Comparison of ENCODE assay signal across 8 cellular contexts in the genomic region with DNA sequence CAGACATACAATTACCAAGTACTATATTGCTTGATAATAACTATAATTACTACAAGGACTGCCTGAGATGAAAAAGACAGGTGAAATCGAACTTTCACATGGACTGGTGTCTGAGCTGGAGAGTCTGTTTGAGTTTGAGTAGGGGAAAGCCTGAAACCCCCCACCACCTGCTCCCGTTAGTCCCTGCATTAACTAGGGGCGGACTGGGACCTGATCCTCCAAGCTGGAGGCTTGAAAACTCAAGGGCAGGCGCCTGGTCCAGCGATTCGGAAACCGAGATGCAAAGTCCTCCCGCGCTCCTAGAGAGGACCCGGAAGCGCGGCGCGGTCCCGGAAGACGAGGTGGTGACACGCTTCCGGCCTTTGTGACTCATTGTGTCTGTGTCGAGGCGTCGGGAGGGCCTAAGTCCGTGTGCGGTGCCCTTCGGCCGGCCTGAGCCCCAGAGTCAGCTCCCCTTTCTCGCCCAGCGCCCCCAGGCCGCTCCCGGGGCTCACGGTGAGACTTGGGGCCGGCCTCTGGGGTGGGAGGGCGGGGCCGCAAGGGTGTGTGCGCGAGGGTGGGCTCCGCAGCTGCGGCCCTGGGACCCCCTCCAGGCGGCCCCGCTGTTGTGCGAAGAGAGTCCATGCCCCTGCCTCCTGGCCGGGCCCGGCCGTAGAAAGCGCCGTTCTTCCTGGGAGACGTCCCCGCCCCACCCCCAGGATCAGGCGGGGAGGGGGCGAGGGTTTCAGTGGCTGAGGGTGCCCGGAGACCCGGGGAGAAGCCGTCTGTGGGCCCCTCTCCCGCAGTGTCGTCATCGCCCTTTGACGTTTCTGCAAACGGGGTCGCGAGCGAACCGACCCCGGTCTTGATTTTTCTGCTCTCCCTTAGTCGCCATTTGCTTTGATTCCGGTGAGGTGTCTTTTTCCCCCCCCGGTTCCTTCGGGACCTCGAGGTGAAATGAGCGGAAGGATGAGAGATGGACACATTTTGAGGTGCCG. TPM values are rescaled to one million over a fixed set of nuclear protein-coding genes. Genes with fewer than 3 reads are reported as not detected.
DNase-seq lines count a peak whose midpoint lies in the region; ATAC-seq and TF ChIP-seq lines count a peak whose summit lies in the region.

A gene (plus strand): TSS at position 365 of the 977 bp plus-strand sequence. CDS start 7,911 bp downstream, outside the sequence.

- peak within 1 kb of the TSS; percentile 99 for H2AK9ac ChIP-seq in IMR-90 (replicated peaks; ENCODE audit: low read depth, low read length, poor library complexity)

- BruUV-seq in IMR-90 (replicated peaks; lab: Mats Ljungman, UMichigan): no TSS peak
- no TSS peak for BruUV-seq in PC-3 (replicated peaks; lab: Mats Ljungman, UMichigan)

- H3K36me3 ChIP-seq in IMR-90 (ENCODE audit: control insufficient read depth, insufficient read depth, low read length) (peaks cover 4% of the 10 kb centered on the region), PC-3 (ENCODE audit: low read depth, low read length) (peaks cover 3% of the 10 kb centered on the region; the same call in 1 of the 2 replicates)

- WGBS in IMR-90 (ENCODE audit: extremely low coverage in 2 of 2, insufficient read length in 1 of 2), 2 experiments: 0% methylated on average over 15 of the region's 69 CpGs; no CpG with 5 or more reads in 1 of the 2 experiments

- CTCF ChIA-PET in IMR-90 (lab: Yijun Ruan, JAX): interaction anchor here (1.2 kb wide), 1 partner anchor 11 kb away, joined by 5 read pairs; no protein-coding TSS in a partner anchor
- CTCF ChIA-PET in PC-3 (lab: Charles Lee): interaction anchor here (0.7 kb wide), 1 partner anchor 14 kb away, joined by 8 read pairs; no protein-coding TSS in a partner anchor

- dilution Hi-C loops in IMR-90 (cut with HindIII; ENCODE audit: low sequenced_read_pairs, unreplicated experiment): no loop called here

- H3K9me3 ChIP-seq in IMR-90 (ENCODE audit: control insufficient read depth, insufficient read depth, low read length) (no peaks in the 10 kb centered on the region), PC-3 (ENCODE audit: low read length) (no peaks in the 10 kb centered on the region)

- peak within 1 kb of the TSS; percentile 98 for H2AFZ ChIP-seq in IMR-90 (replicated peaks; ENCODE audit: low read length, poor library complexity)
- H2AFZ ChIP-seq in PC-3 (ENCODE audit: low read length): peak within 1 kb of the TSS; percentile 79

- DNase-seq in DMS114 treated with DMSO at 0.1 percent for 48 hours (lab: John Stamatoyannopoulos, UW; ENCODE audit: unreplicated experiment) (peak; percentile 70), IMR-90 (peak; percentile 94), PC-3 (peak; percentile 87), activated T-cell treated with anti-CD3 and anti-CD28 coated beads for 48 hours (ENCODE audit: low read depth) (peak; percentile 80), epithelial cell of proximal tubule (ENCODE audit: low read depth) (peak; percentile 49), mucosa of gallbladder (ENCODE audit: low spot score) (peak; percentile 88)
- DNase-seq in stimulated activated CD8-positive, alpha-beta memory T cell treated with anti-CD3 and anti-CD28 coated beads, Interleukin-4, amount 100 ng/mL, for 24 hours (ENCODE audit: low read depth): peak; percentile 70

- H3K27me3 ChIP-seq in IMR-90 (ENCODE audit: control insufficient read depth, insufficient read depth, low read length) (peaks cover 8% of the 10 kb centered on the region), PC-3 (ENCODE audit: low read length) (no peaks in the 10 kb centered on the region)

- TF ChIP-seq POLR2A in IMR-90 (IDR thresholded peaks at IDR 0.05; ENCODE audit: low read depth, low read length): peak; percentile 91

- TF ChIP-seq RAD21 in IMR-90 (IDR thresholded peaks at IDR 0.05; ENCODE audit: low read length): no peak

- H4K20me1 ChIP-seq in IMR-90 (ENCODE audit: insufficient read depth, low read length): peaks cover 36% of the 10 kb centered on the region
- H4K20me1 ChIP-seq in PC-3 (ENCODE audit: low read length): peaks cover 14% of the 10 kb centered on the region

- POLR2A ChIA-PET in IMR-90 (lab: Charles Lee; ENCODE audit: unreplicated experiment): interaction anchor here (0.6 kb wide), 1 partner anchor 65 kb away, joined by 19 read pairs; no protein-coding TSS in a partner anchor
- POLR2A ChIA-PET in PC-3 (lab: Charles Lee; ENCODE audit: unreplicated experiment): interaction anchor here (0.6 kb wide), 3 partner anchors 98 to 1388 kb away, joined by 3 to 5 read pairs (median 4); no protein-coding TSS in a partner anchor

- peak within 1 kb of the TSS; percentile 62 for H2BK120ac ChIP-seq in IMR-90 (ENCODE audit: low read depth, low read length)

- peak within 1 kb of the TSS; percentile 99 for H3K23ac ChIP-seq in IMR-90 (ENCODE audit: low read depth, low read length)

- H3F3A ChIP-seq in PC-3 (ENCODE audit: low read length, unreplicated experiment): no peaks in the 10 kb centered on the region

- no peak within 1 kb of the TSS for H2BK20ac ChIP-seq in IMR-90 (ENCODE audit: low read depth, low read length)

- H3K14ac ChIP-seq in IMR-90 (replicated peaks; ENCODE audit: low read depth, low read length): peak within 1 kb of the TSS; percentile 97

- H3K4me3 ChIP-seq in IMR-90 (ENCODE audit: insufficient read depth, low read depth, low read length): peak within 1 kb of the TSS; percentile 100
- peak within 1 kb of the TSS; percentile 97 for H3K4me3 ChIP-seq in PC-3 (ENCODE audit: low read length)
- H3K4me3 ChIP-seq in epithelial cell of proximal tubule (ENCODE audit: low read depth, low read length): peak within 1 kb of the TSS; percentile 91

- peak within 1 kb of the TSS; percentile 71 for H3K56ac ChIP-seq in IMR-90 (ENCODE audit: extremely low read depth, insufficient read depth, low read length)

- H3K79me1 ChIP-seq in IMR-90 (ENCODE audit: low read depth in 1 of 2, low read length in 2 of 2): peaks cover 0 to 45% of the 10 kb centered on the region in 2 experiments

- no peaks in the 10 kb centered on the region for H3K9me2 ChIP-seq in PC-3 (replicated peaks; ENCODE audit: low read length)

- peaks cover 11% of the 10 kb centered on the region for H3K9me1 ChIP-seq in IMR-90 (ENCODE audit: insufficient read depth, low read length)

- intact Hi-C loops in IMR-90 (cut with micrococcal nuclease): loop anchor here (1.0 to 2.0 kb wide), 2 partner anchors 35 to 71 kb away; no protein-coding TSS in a partner anchor
- intact Hi-C loops in PC-3 (cut with micrococcal nuclease): loop anchor here (1.0 kb wide), 1 partner anchor 34 kb away; a partner anchor contains a TSS

- ATAC-seq in GM21528 (IDR thresholded peaks at IDR 0.05; ENCODE audit: low FRiP score, unreplicated experiment) (peak; percentile 89), IMR-90 (ENCODE audit: low read depth) (peak; percentile 93), PC-3 (peak; percentile 93)

- H4K5ac ChIP-seq in IMR-90 (ENCODE audit: low read depth, low read length): peak within 1 kb of the TSS; percentile 99

- in situ Hi-C loops in IMR-90 (cut with MboI; ENCODE audit: low sequenced_read_pairs): no loop called here

- peak within 1 kb of the TSS; percentile 27; the same call in 1 of the 2 replicates for H3K18ac ChIP-seq in IMR-90 (ENCODE audit: low read depth, low read length)

- peaks cover 54% of the 10 kb centered on the region for H3K79me2 ChIP-seq in PC-3 (ENCODE audit: low read length)

- H3K4me1 ChIP-seq in IMR-90 (ENCODE audit: control insufficient read depth, insufficient read depth, low read length) (peaks cover 2% of the 10 kb centered on the region; the same call in 1 of the 2 replicates), PC-3 (ENCODE audit: insufficient read depth, low read length) (peaks cover 25% of the 10 kb centered on the region)

- peak within 1 kb of the TSS; percentile 98 to 100 for H4K8ac ChIP-seq in IMR-90 (ENCODE audit: low read depth in 2 of 2, low read length in 2 of 2)

- peak within 1 kb of the TSS; percentile 71 for H2BK5ac ChIP-seq in IMR-90 (ENCODE audit: low read depth, low read length, poor library complexity, severe bottlenecking)

- H3K4me2 ChIP-seq in IMR-90 (ENCODE audit: low read depth, low read length) (peak within 1 kb of the TSS; percentile 99), PC-3 (ENCODE audit: low read length) (peak within 1 kb of the TSS; percentile 98)

- peak within 1 kb of the TSS; percentile 90 for H3K4ac ChIP-seq in IMR-90 (ENCODE audit: low read depth, low read length)

- H2BK15ac ChIP-seq in IMR-90 (ENCODE audit: low read depth, low read length): no peak within 1 kb of the TSS; the same call in 2 of the 3 replicates

- peak within 1 kb of the TSS; percentile 74 for H2AK5ac ChIP-seq in IMR-90 (ENCODE audit: low read depth, low read length)

- TF ChIP-seq CTCF in IMR-90 (conservative IDR thresholded peaks at IDR 0.05; ENCODE audit: low read depth, low read length) (no peak), PC-3 (conservative IDR thresholded peaks at IDR 0.05; ENCODE audit: low read depth, low read length) (no peak), epithelial cell of proximal tubule (conservative IDR thresholded peaks at IDR 0.05; ENCODE audit: low read depth, low read length) (no peak)

- H3K9ac ChIP-seq in IMR-90 (ENCODE audit: low read depth, low read length) (peak within 1 kb of the TSS; percentile 99), PC-3 (ENCODE audit: low read length) (peak within 1 kb of the TSS; percentile 97)

- peak within 1 kb of the TSS; percentile 84 for H4K91ac ChIP-seq in IMR-90 (ENCODE audit: insufficient read depth, low read depth, low read length)

- H3K27ac ChIP-seq in IMR-90 (ENCODE audit: insufficient read depth, low read length) (peak within 1 kb of the TSS; percentile 85), PC-3 (ENCODE audit: low read length) (peak within 1 kb of the TSS; percentile 41)

TF ChIP-seq in IMR-90, 13 proteins besides CTCF, POLR2A, EP300 and RAD21 (continues in another document):
- TF ChIP-seq CEBPB (IDR thresholded peaks at IDR 0.05; ENCODE audit: low read depth, low read length): no peak
- TF ChIP-seq CHD1 (IDR thresholded peaks at IDR 0.05; ENCODE audit: low read depth, low read length): peak; percentile 67; the same call in 1 of the 2 replicates
- TF ChIP-seq FOS (IDR thresholded peaks at IDR 0.05; ENCODE audit: low read depth, low read length): peak; percentile 85
- TF ChIP-seq SMC3 (IDR thresholded peaks at IDR 0.05; ENCODE audit: low read depth, low read length): no peak
- peak; percentile 42; the same call in 1 of the 2 replicates for TF ChIP-seq BHLHE40 (IDR thresholded peaks at IDR 0.05; ENCODE audit: low read depth, low read length)

RNA-seq across cellular contexts. Expression of the gene that starts here (rescaled TPM):
- 30.3 and 40.7 TPM in 2 replicates for total RNA-seq in IMR-90 (2012; rRNA removed)
- 10.8 and 13.7 TPM in 2 replicates for polyA plus RNA-seq in IMR-90 (2012; rRNA removed)
- 5.6 and 5.9 TPM in 2 replicates for polyA plus RNA-seq in IMR-90 (2012; cell fraction: cytosol; rRNA removed)
- polyA plus RNA-seq in IMR-90 (2012; cell fraction: nucleus; rRNA removed; ENCODE audit: low replicate concordance): 8.8 and 23.6 TPM in 2 replicates
- total RNA-seq in PC-3 (2014; rRNA removed): 13.6 and 13.9 TPM in 2 replicates
- total RNA-seq in epithelial cell of proximal tubule: 7.6 and 10.6 TPM in 2 replicates
- total RNA-seq in mucosa of gallbladder: 173 TPM

Comparison
In these comparisons a context has a peak if more than half of its experiments do, and no peak if none do; other contexts are left out.
1. Peak in every context shown above with its lines: DNase-seq, ATAC-seq, H3K4me3 ChIP-seq and H3K27ac ChIP-seq.